In genomic region chr18:3998698-3999333, GRCh38 we compare ENCODE assay signal across 8 cellular contexts.
DNase-seq lines count a peak whose midpoint lies in the region; FAIRE-seq and TF ChIP-seq lines count a peak whose summit lies in the region.

No MANE protein-coding gene starts in this region.

- no peak for DNase-seq in GM18507 (ENCODE audit: extremely low spot score, insufficient read length, low read depth)
- DNase-seq in OCI-M1 (lab: John Stamatoyannopoulos, UW): peak; percentile 82
- DNase-seq in epithelial cell of proximal tubule (ENCODE audit: low read depth): no peak
- no peak for DNase-seq in progenitor cell of endocrine pancreas (ENCODE audit: low spot score, unreplicated experiment)
- DNase-seq in CD8-positive, alpha-beta memory T cell: no peak
- DNase-seq in ecto neural progenitor cell (ENCODE audit: low spot score): no peak
- DNase-seq in central memory CD4-positive, alpha-beta T cell: no peak

- peak; percentile 67 for FAIRE-seq in GM18507 (lab: Jason Lieb, UNC)

- POLR2A ChIA-PET in CD8-positive, alpha-beta memory T cell (lab: Charles Lee): no interaction called here

- CTCF ChIA-PET in CD8-positive, alpha-beta memory T cell (lab: Charles Lee): interaction anchor here (0.9 kb wide), 1 partner anchor 227 kb away, joined by 4 read pairs; no protein-coding TSS in a partner anchor

- H3K27me3 Mint-ChIP-seq in progenitor cell of endocrine pancreas: peaks cover 4% of the 10 kb centered on the region
- H3K27me3 Mint-ChIP-seq in CD8-positive, alpha-beta memory T cell: peaks cover 2 to 4% of the 10 kb centered on the region in 2 donors

- peaks cover 9% of the 10 kb centered on the region for H3K4me1 Mint-ChIP-seq in progenitor cell of endocrine pancreas (ENCODE audit: low read depth)
- peaks cover 0 to 3% (median 2%) of the 10 kb centered on the region in 3 donors for H3K4me1 Mint-ChIP-seq in CD8-positive, alpha-beta memory T cell

- H3K27me3 ChIP-seq in CD8-positive, alpha-beta memory T cell (ENCODE audit: insufficient read depth, low read length, poor library complexity, severe bottlenecking): no peaks in the 10 kb centered on the region

- H3K27ac Mint-ChIP-seq in progenitor cell of endocrine pancreas: no peak overlapping the region
- H3K27ac Mint-ChIP-seq in CD8-positive, alpha-beta memory T cell: no peak overlapping the region

- TF ChIP-seq CTCF in C4-2B (conservative IDR thresholded peaks at IDR 0.05): peak; percentile 86
- TF ChIP-seq CTCF in epithelial cell of proximal tubule (conservative IDR thresholded peaks at IDR 0.05; ENCODE audit: low read depth, low read length): peak; percentile 92
- TF ChIP-seq CTCF in progenitor cell of endocrine pancreas (IDR thresholded peaks at IDR 0.05; ENCODE audit: unreplicated experiment): peak; percentile 84

- no peaks in the 10 kb centered on the region for H3K9me3 ChIP-seq in CD8-positive, alpha-beta memory T cell (ENCODE audit: low read length)

- no peaks in the 10 kb centered on the region for H3K36me3 ChIP-seq in CD8-positive, alpha-beta memory T cell (ENCODE audit: insufficient read depth, low read length)

- H3K4me3 ChIP-seq in epithelial cell of proximal tubule (ENCODE audit: low read depth, low read length): no peak overlapping the region
- H3K4me3 ChIP-seq in CD8-positive, alpha-beta memory T cell (ENCODE audit: low read length): no peak overlapping the region

- H3K4me3 Mint-ChIP-seq in progenitor cell of endocrine pancreas (ENCODE audit: low read depth): no peak overlapping the region
- H3K4me3 Mint-ChIP-seq in CD8-positive, alpha-beta memory T cell: no peak overlapping the region

- no peaks in the 10 kb centered on the region for H3K36me3 Mint-ChIP-seq in progenitor cell of endocrine pancreas (ENCODE audit: insufficient read depth)
- H3K36me3 Mint-ChIP-seq in CD8-positive, alpha-beta memory T cell: no peaks in the 10 kb centered on the region

- no peak overlapping the region for H3K27ac ChIP-seq in C4-2B
- no peak overlapping the region for H3K27ac ChIP-seq in CD8-positive, alpha-beta memory T cell (ENCODE audit: low read depth, low read length)

- H3K4me1 ChIP-seq in CD8-positive, alpha-beta memory T cell (ENCODE audit: insufficient read depth, low read length): no peaks in the 10 kb centered on the region

- no peaks in the 10 kb centered on the region for H3K9me3 Mint-ChIP-seq in progenitor cell of endocrine pancreas (ENCODE audit: low read depth)
- no peaks in the 10 kb centered on the region for H3K9me3 Mint-ChIP-seq in CD8-positive, alpha-beta memory T cell
